11 cellular contexts compared by ENCODE assay signal in the genomic region with DNA sequence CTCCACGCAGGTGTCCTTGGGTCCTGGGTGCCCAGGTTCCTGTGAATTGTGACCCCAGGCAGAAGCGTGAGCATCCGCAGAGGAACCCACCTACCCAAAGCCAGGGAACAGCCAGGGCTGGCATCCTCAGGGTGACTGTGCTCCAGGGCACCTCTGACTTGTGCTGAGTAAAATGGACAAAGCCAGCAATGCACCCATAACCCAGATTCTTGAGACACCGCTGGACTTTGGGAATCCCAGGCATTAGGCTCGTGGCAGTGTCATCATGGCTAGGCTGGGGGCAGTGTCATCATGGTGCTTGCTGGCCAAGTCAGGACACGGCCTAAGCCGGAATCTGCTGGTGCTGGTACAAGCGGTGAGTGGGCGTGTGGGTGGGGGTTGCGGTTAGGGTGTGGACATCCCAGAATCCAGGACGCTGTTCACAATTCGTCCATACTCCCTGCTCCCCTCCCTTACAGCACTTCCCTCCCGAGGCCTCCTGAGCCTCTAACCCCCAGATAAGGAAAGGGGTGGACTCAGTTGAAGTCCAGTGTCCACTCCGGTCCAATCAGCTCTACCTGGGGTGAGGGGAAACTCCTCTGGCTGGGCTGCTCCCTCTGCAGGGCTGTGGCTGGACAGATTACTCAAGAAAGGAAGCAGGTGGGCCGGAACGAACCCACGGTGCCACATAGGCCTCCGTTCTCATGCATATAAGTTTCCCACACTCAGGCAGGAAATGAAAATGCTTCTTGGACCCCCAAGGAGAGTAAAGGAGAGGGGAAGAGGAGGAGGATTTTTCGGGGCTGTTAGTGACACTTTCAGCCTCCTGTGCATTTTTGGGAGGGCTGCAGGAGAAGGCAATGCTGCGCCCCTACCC.
DNase-seq lines count a peak whose midpoint lies in the region; ATAC-seq and TF ChIP-seq lines count a peak whose summit lies in the region.
"Had no signal": no experiment of that assay in that cellular context is flagged by ENCODE, and none has a peak within 500 bp of the region (broad histone marks: within the 10 kb centered on the region; RNA-seq: fewer than 3 reads in every experiment).

No MANE protein-coding gene starts in this region.

- H3K9ac ChIP-seq in colonic mucosa (ENCODE audit: low read depth in 2 of 2, low read length in 2 of 2) (peak overlapping the region in 1 of 2 donors; percentile 30), mucosa of rectum (ENCODE audit: low read depth in 1 of 2, low read length in 2 of 2) (no peak overlapping the region)

- H3K36me3 ChIP-seq in CD4-positive, alpha-beta memory T cell (ENCODE audit: insufficient read depth, low read length) = no peaks in the 10 kb centered on the region
- H3K36me3 ChIP-seq in colonic mucosa = no peaks in the 10 kb centered on the region
- no peaks in the 10 kb centered on the region for H3K36me3 ChIP-seq in mucosa of rectum (ENCODE audit: control insufficient read depth in 2 of 2, insufficient read depth in 2 of 2, low read length in 2 of 2)
- H3K36me3 ChIP-seq: pancreas had no signal

- intact Hi-C loops in CD4-positive, alpha-beta memory T cell (cut with micrococcal nuclease) = no loop called here
- intact Hi-C loops in colonic mucosa (cut with DNase I) = loop anchor here (10.0 kb wide), 1 partner anchor 215 kb away; no protein-coding TSS in a partner anchor
- intact Hi-C loops in head of caudate nucleus (cut with DNase I) = no loop called here

- POLR2A ChIA-PET in CD4-positive, alpha-beta memory T cell (lab: Charles Lee; ENCODE audit: partially characterized antibody) = interaction anchor here (0.6 to 1.0 kb wide), 2 partner anchors 139 to 191 kb away, joined by 3 read pairs; no protein-coding TSS in a partner anchor

- H3K27me3 ChIP-seq in CD4-positive, alpha-beta memory T cell (ENCODE audit: insufficient read depth, low read length) = peaks cover 4% of the 10 kb centered on the region
- H3K27me3 ChIP-seq in colonic mucosa (no peaks in the 10 kb centered on the region), mucosa of rectum (ENCODE audit: control insufficient read depth in 2 of 2, insufficient read depth in 2 of 2, low read length in 2 of 2) (peaks cover 0 to 5% of the 10 kb centered on the region in 2 donors)
- H3K27me3 ChIP-seq: pancreas had no signal

- peaks cover 0 to 16% (median 0%) of the 10 kb centered on the region in 8 donors for H3K9me3 Mint-ChIP-seq in CD4-positive, alpha-beta memory T cell
- peaks cover 0 to 3% (median 0%) of the 10 kb centered on the region in 3 donors for H3K9me3 Mint-ChIP-seq in IgD-negative memory B cell

- H3K9me3 ChIP-seq in CD4-positive, alpha-beta memory T cell (ENCODE audit: control insufficient read depth in 1 of 2, low read length in 2 of 2) = no peaks in the 10 kb centered on the region
- H3K9me3 ChIP-seq in colonic mucosa = no peaks in the 10 kb centered on the region
- H3K9me3 ChIP-seq in mucosa of rectum (ENCODE audit: control insufficient read depth in 2 of 2, low read length in 2 of 2) = no peaks in the 10 kb centered on the region
- H3K9me3 ChIP-seq: pancreas had no signal

- H3K4me1 ChIP-seq in CD4-positive, alpha-beta memory T cell (ENCODE audit: insufficient read depth, low read length) = peaks cover 13% of the 10 kb centered on the region
- H3K4me1 ChIP-seq in colonic mucosa (no peaks in the 10 kb centered on the region), mucosa of rectum (ENCODE audit: control insufficient read depth in 2 of 2, insufficient read depth in 2 of 2, low read length in 2 of 2) (peaks cover 18 to 19% of the 10 kb centered on the region in 2 donors)

- CTCF ChIA-PET in CD4-positive, alpha-beta memory T cell (lab: Charles Lee; ENCODE audit: partially characterized antibody) = interaction anchor here (1.0 kb wide), 1 partner anchor 121 kb away, joined by 4 read pairs; no protein-coding TSS in a partner anchor

- peaks cover 6 to 22% of the 10 kb centered on the region in 2 donors for H3K27me3 Mint-ChIP-seq in CD4-positive, alpha-beta memory T cell
- peaks cover 18% of the 10 kb centered on the region for H3K27me3 Mint-ChIP-seq in IgD-negative memory B cell

- peaks cover 0 to 10% of the 10 kb centered on the region in 2 donors for H3K36me3 Mint-ChIP-seq in CD4-positive, alpha-beta memory T cell
- no peaks in the 10 kb centered on the region for H3K36me3 Mint-ChIP-seq in IgD-negative memory B cell

- no peak for ATAC-seq in GM19324 (IDR thresholded peaks at IDR 0.05; ENCODE audit: low FRiP score, unreplicated experiment)
- ATAC-seq: pancreas had no signal

- in situ Hi-C loops in GM13976 (cut with MboI; ENCODE audit: low sequenced_read_pairs, unreplicated experiment) = no loop called here

- TF ChIP-seq CTCF in colonic mucosa (IDR thresholded peaks at IDR 0.05) (no peak), GM13976 (IDR thresholded peaks at IDR 0.05; ENCODE audit: borderline replicate concordance, control extremely low read depth, extremely low read depth, insufficient read depth, missing control alignments) (no peak)

- peaks cover 8 to 18% (median 13%) of the 10 kb centered on the region in 4 donors for H3K4me1 Mint-ChIP-seq in CD4-positive, alpha-beta memory T cell
- peaks cover 5 to 15% (median 13%) of the 10 kb centered on the region in 3 donors for H3K4me1 Mint-ChIP-seq in IgD-negative memory B cell

- DNase-seq in CD4-positive, alpha-beta memory T cell = no peak
- DNase-seq in colonic mucosa (peak; percentile 52), head of caudate nucleus (no peak), GM13976 (ENCODE audit: low spot score) (no peak), NCI-H2196 treated with DMSO at 0.1 percent for 48 hours (lab: John Stamatoyannopoulos, UW; ENCODE audit: unreplicated experiment) (no peak)
- DNase-seq: cortex of kidney, NCI-H1092 treated with DMSO at 0.1 percent for 48 hours had no signal

- H3K4me3 ChIP-seq in CD4-positive, alpha-beta memory T cell (ENCODE audit: low read length in 2 of 2) = no peak overlapping the region
- H3K4me3 ChIP-seq in colonic mucosa (peak overlapping the region; percentile 73), mucosa of rectum (ENCODE audit: low read length in 2 of 2) (peak overlapping the region; percentile 32 to 69)

- H3K4me3 Mint-ChIP-seq in CD4-positive, alpha-beta memory T cell = peak overlapping the region; percentile 5 to 90 (median 81)
- peak overlapping the region; percentile 59 to 92 (median 87) for H3K4me3 Mint-ChIP-seq in IgD-negative memory B cell

- H3K27ac Mint-ChIP-seq in CD4-positive, alpha-beta memory T cell = peak overlapping the region in 3 of 7 donors; percentile 80 to 94 (median 92)
- H3K27ac Mint-ChIP-seq in IgD-negative memory B cell = peak overlapping the region; percentile 46 to 90 (median 67)

- no peak overlapping the region for H3K27ac ChIP-seq in CD4-positive, alpha-beta memory T cell (ENCODE audit: low read depth, low read length)
- H3K27ac ChIP-seq in colonic mucosa (peak overlapping the region; percentile 70), mucosa of rectum (ENCODE audit: low read depth in 2 of 2, low read length in 2 of 2) (peak overlapping the region; percentile 52 to 62)
- H3K27ac ChIP-seq: pancreas had no signal

Comparison
In these comparisons a context has a peak if more than half of its experiments do, and no peak if none do; other contexts are left out.
1. H3K4me3 ChIP-seq: peak in colonic mucosa (single experiment) and mucosa of rectum (2 of 2); none in CD4-positive, alpha-beta memory T cell (0 of 2).